Comparison of ENCODE assay signal across 21 cellular contexts in genomic region chr21:32574946-32575925, GRCh38. TPM values are rescaled to one million over a fixed set of nuclear protein-coding genes. Genes with fewer than 3 reads are reported as not detected.
DNase-seq lines count a peak whose midpoint lies in the region; ATAC-seq, FAIRE-seq and TF ChIP-seq lines count a peak whose summit lies in the region.
"Had no signal": no experiment of that assay in that cellular context is flagged by ENCODE, and none has a peak within 500 bp of the region (broad histone marks: within the 10 kb centered on the region; RNA-seq: fewer than 3 reads in every experiment).

No MANE protein-coding gene starts in this region.

- TF ChIP-seq EP300 in H1 (IDR thresholded peaks at IDR 0.05; ENCODE audit: borderline replicate concordance in 1 of 2, low read depth in 2 of 2, low read length in 2 of 2): no peak

- no peak overlapping the region for H2BK12ac ChIP-seq in H1 (ENCODE audit: low read depth, low read length)
- H2BK12ac ChIP-seq in neuronal stem cell (ENCODE audit: low read length): no peak overlapping the region

- H3K9ac ChIP-seq in H1 (replicated peaks in 1 of 4; ENCODE audit: extremely low read depth in 1 of 4, low read depth in 3 of 4, low read length in 3 of 4) (no peak overlapping the region), neuronal stem cell (ENCODE audit: low read depth, low read length, poor library complexity) (peak overlapping the region; percentile 13)

- no peak for TF ChIP-seq POLR2A in H1 (IDR thresholded peaks at IDR 0.05; ENCODE audit: control extremely low read depth in 1 of 2, low read depth in 2 of 2, low read length in 2 of 2)

- no peaks in the 10 kb centered on the region for H3K23me2 ChIP-seq in H1 (ENCODE audit: low read depth, low read length)

- no peak overlapping the region for H2BK20ac ChIP-seq in H1 (ENCODE audit: low read length)

- no peak overlapping the region for H3K4me3 ChIP-seq in H1 (ENCODE audit: extremely low read depth in 1 of 4, insufficient read depth in 2 of 4, low read depth in 3 of 4, low read length in 4 of 4)
- no peak overlapping the region for H3K4me3 ChIP-seq in neuronal stem cell (ENCODE audit: low read length in 2 of 2)
- H3K4me3 ChIP-seq in aorta (ENCODE audit: low read length in 2 of 2): no peak overlapping the region
- H3K4me3 ChIP-seq: HAP-1 had no signal

- TF ChIP-seq RAD21 in H1 (IDR thresholded peaks at IDR 0.05 in 1 of 2, conservative IDR thresholded peaks at IDR 0.05 in 1 of 2; ENCODE audit: low read depth in 2 of 2, low read length in 2 of 2): no peak

- H3K27me3 Mint-ChIP-seq in activated naive CD8-positive, alpha-beta T cell treated with anti-CD3 and anti-CD28 coated beads, Interleukin-2, amount 50 U/mL, for 24 hours: no peaks in the 10 kb centered on the region
- H3K27me3 Mint-ChIP-seq in activated naive CD8-positive, alpha-beta T cell treated with anti-CD3 and anti-CD28 coated beads for 36 hours: no peaks in the 10 kb centered on the region

- H4K91ac ChIP-seq in H1 (replicated peaks; ENCODE audit: insufficient read length, low read length) (no peak overlapping the region), neuronal stem cell (ENCODE audit: low read depth, low read length, poor library complexity) (no peak overlapping the region)

- no peaks in the 10 kb centered on the region for H3K9me3 ChIP-seq in H1 (ENCODE audit: insufficient read depth in 2 of 2, low read depth in 1 of 2, low read length in 1 of 2)
- H3K9me3 ChIP-seq in neuronal stem cell (replicated peaks in 1 of 2; ENCODE audit: control insufficient read depth in 2 of 2, insufficient read depth in 1 of 2, low read depth in 1 of 2, low read length in 2 of 2): no peaks in the 10 kb centered on the region
- H3K9me3 ChIP-seq in aorta (ENCODE audit: control insufficient read depth, low read length): no peaks in the 10 kb centered on the region
- H3K9me3 ChIP-seq: HAP-1 had no signal

- H2AK5ac ChIP-seq in H1 (ENCODE audit: low read depth, low read length): no peak overlapping the region
- H2AK5ac ChIP-seq in neuronal stem cell (ENCODE audit: low read depth, low read length): no peak overlapping the region

- 0 out of 2 replicates have a peak overlapping the region, but pooled peaks have one; percentile 12 for H3K18ac ChIP-seq in H1 (ENCODE audit: extremely low read depth, low read length)
- peak overlapping the region; percentile 16 for H3K18ac ChIP-seq in neuronal stem cell (ENCODE audit: low read length)

- no peak overlapping the region for H3K14ac ChIP-seq in H1 (ENCODE audit: insufficient read length)
- peak overlapping the region; percentile 48 for H3K14ac ChIP-seq in neuronal stem cell (ENCODE audit: low read length)

- H3K23ac ChIP-seq in H1 (ENCODE audit: insufficient read length): no peak overlapping the region
- H3K23ac ChIP-seq in neuronal stem cell (ENCODE audit: low read depth, low read length, poor library complexity): peak overlapping the region; percentile 28

- FAIRE-seq in H1 (lab: Jason Lieb, UNC): no peak
- FAIRE-seq: D721Med, G401.6, GM12891 had no signal

- H2BK120ac ChIP-seq in H1 (replicated peaks; ENCODE audit: low read depth, low read length) (no peak overlapping the region), neuronal stem cell (ENCODE audit: low read depth, low read length) (no peak overlapping the region)

- H3K27ac ChIP-seq in H1 (ENCODE audit: low read depth, low read length): no peak overlapping the region
- H3K27ac ChIP-seq in neuronal stem cell (replicated peaks; ENCODE audit: low read length): no peak overlapping the region
- no peak overlapping the region for H3K27ac ChIP-seq in aorta (ENCODE audit: low read depth in 1 of 2, low read length in 2 of 2)
- H3K27ac ChIP-seq: 22Rv1 had no signal

- POLR2A ChIA-PET in H1 (lab: Charles Lee; ENCODE audit: partially characterized antibody): no interaction called here

- H3K4me2 ChIP-seq in H1 (ENCODE audit: insufficient read depth in 1 of 2, low read depth in 2 of 2, low read length in 2 of 2): no peak overlapping the region
- H3K4me2 ChIP-seq in neuronal stem cell (ENCODE audit: insufficient read depth, low read length, poor library complexity, severe bottlenecking): no peak overlapping the region

- peaks cover 5% of the 10 kb centered on the region for H3K4me1 Mint-ChIP-seq in activated naive CD8-positive, alpha-beta T cell treated with anti-CD3 and anti-CD28 coated beads, Interleukin-2, amount 50 U/mL, for 24 hours
- H3K4me1 Mint-ChIP-seq in activated naive CD8-positive, alpha-beta T cell treated with anti-CD3 and anti-CD28 coated beads for 36 hours: peaks cover 7% of the 10 kb centered on the region

- no peaks in the 10 kb centered on the region for H3K79me2 ChIP-seq in H1 (ENCODE audit: control insufficient read depth in 1 of 2, insufficient read depth in 2 of 2, low read length in 2 of 2)

- H3K4me3 Mint-ChIP-seq in activated naive CD8-positive, alpha-beta T cell treated with anti-CD3 and anti-CD28 coated beads, Interleukin-2, amount 50 U/mL, for 24 hours: no peak overlapping the region
- no peak overlapping the region for H3K4me3 Mint-ChIP-seq in activated naive CD8-positive, alpha-beta T cell treated with anti-CD3 and anti-CD28 coated beads for 36 hours
- H3K4me3 Mint-ChIP-seq: CD14-positive monocyte; CD8-positive, alpha-beta T cell had no signal

- 89% methylated on average over 26 of the region's 26 CpGs; no CpG with 5 or more reads in 1 of the 2 experiments for WGBS in H1 (ENCODE audit: extremely low coverage in 1 of 2, insufficient coverage in 1 of 2, insufficient read length in 1 of 2, insufficient replicate concordance in 2 of 2, low coverage in 1 of 2, low lambda C conversion rate in 2 of 2, missing lambda C conversion rate in 1 of 2), 2 experiments
- no CpG with 5 or more reads among the region's 26 CpGs for WGBS in neuronal stem cell (ENCODE audit: extremely low coverage in 2 of 2, insufficient read length in 2 of 2, insufficient replicate concordance in 1 of 2), 2 donors
- WGBS in aorta, 2 donors: 88 to 90% methylated on average over 26 of the region's 26 CpGs

- H4K5ac ChIP-seq in H1 (ENCODE audit: insufficient read length, low read depth, low read length): no peak overlapping the region

- no peak overlapping the region for H3K4ac ChIP-seq in H1 (replicated peaks; ENCODE audit: insufficient read length, low read depth, low read length)
- no peak overlapping the region for H3K4ac ChIP-seq in neuronal stem cell (ENCODE audit: low read length)

- no peak overlapping the region for H3K27ac Mint-ChIP-seq in activated naive CD8-positive, alpha-beta T cell treated with anti-CD3 and anti-CD28 coated beads, Interleukin-2, amount 50 U/mL, for 24 hours
- no peak overlapping the region for H3K27ac Mint-ChIP-seq in activated naive CD8-positive, alpha-beta T cell treated with anti-CD3 and anti-CD28 coated beads for 36 hours
- H3K27ac Mint-ChIP-seq: CD14-positive monocyte; CD8-positive, alpha-beta T cell had no signal

- no peaks in the 10 kb centered on the region for H3K79me1 ChIP-seq in H1 (ENCODE audit: low read depth, low read length)
- H3K79me1 ChIP-seq in neuronal stem cell (ENCODE audit: low read depth, low read length): no peaks in the 10 kb centered on the region

- H3K9me3 Mint-ChIP-seq in activated naive CD8-positive, alpha-beta T cell treated with anti-CD3 and anti-CD28 coated beads, Interleukin-2, amount 50 U/mL, for 24 hours: no peaks in the 10 kb centered on the region
- no peaks in the 10 kb centered on the region for H3K9me3 Mint-ChIP-seq in activated naive CD8-positive, alpha-beta T cell treated with anti-CD3 and anti-CD28 coated beads for 36 hours
- H3K9me3 Mint-ChIP-seq: CD8-positive, alpha-beta T cell had no signal

- H2AFZ ChIP-seq in H1 (ENCODE audit: low read length) (no peak overlapping the region), neuronal stem cell (ENCODE audit: low read length) (no peak overlapping the region)

- H2BK5ac ChIP-seq in H1 (ENCODE audit: low read depth, low read length) (no peak overlapping the region), neuronal stem cell (ENCODE audit: low read length) (no peak overlapping the region)

- no peak for TF ChIP-seq CTCF in H1 (IDR thresholded peaks at IDR 0.05; ENCODE audit: control extremely low read depth in 1 of 3, insufficient read depth in 1 of 3, low read depth in 1 of 3, low read length in 3 of 3)

- peak; percentile 9 for ATAC-seq in activated naive CD8-positive, alpha-beta T cell treated with anti-CD3 and anti-CD28 coated beads, Interleukin-2, amount 50 U/mL, for 24 hours
- ATAC-seq in aorta (ENCODE audit: low FRiP score) (peak; percentile 16), GM21717 (IDR thresholded peaks at IDR 0.05; ENCODE audit: unreplicated experiment) (no peak)
- ATAC-seq: CD8-positive, alpha-beta T cell had no signal

- CTCF ChIA-PET in H1 (lab: Charles Lee; ENCODE audit: partially characterized antibody): interaction anchor here (0.6 to 10.0 kb wide), 11 partner anchors 12 to 191 kb away, joined by 3 to 112 read pairs (median 15); no protein-coding TSS in a partner anchor

- DNase-seq in activated naive CD8-positive, alpha-beta T cell treated with anti-CD3 and anti-CD28 coated beads, Interleukin-2, amount 50 U/mL, for 24 hours: no peak
- no peak for DNase-seq in activated naive CD8-positive, alpha-beta T cell treated with anti-CD3 and anti-CD28 coated beads for 36 hours
- DNase-seq in H1 (ENCODE audit: low read depth in 1 of 2, low spot score in 2 of 2) (no peak), neuronal stem cell (ENCODE audit: low spot score) (no peak), aorta (no peak), T-helper 2 cell (no peak), NCI-H2081 (lab: John Stamatoyannopoulos, UW) (no peak)
- DNase-seq: CD8-positive, alpha-beta T cell; COR-L47; DMS153; DMS79 treated with DMSO at 0.1 percent for 48 hours; EL; GOT3 had no signal

- no peaks in the 10 kb centered on the region for H3K36me3 Mint-ChIP-seq in activated naive CD8-positive, alpha-beta T cell treated with anti-CD3 and anti-CD28 coated beads, Interleukin-2, amount 50 U/mL, for 24 hours (ENCODE audit: low read depth)
- H3K36me3 Mint-ChIP-seq in activated naive CD8-positive, alpha-beta T cell treated with anti-CD3 and anti-CD28 coated beads for 36 hours: no peaks in the 10 kb centered on the region
- H3K36me3 Mint-ChIP-seq: CD14-positive monocyte; CD8-positive, alpha-beta T cell had no signal

- no peaks in the 10 kb centered on the region for H3K27me3 ChIP-seq in H1 (replicated peaks in 1 of 4; ENCODE audit: control insufficient read depth in 3 of 4, extremely low read depth in 1 of 4, insufficient read depth in 3 of 4, low read length in 3 of 4)
- peaks cover 0 to 12% (median 0%) of the 10 kb centered on the region in 3 experiments for H3K27me3 ChIP-seq in neuronal stem cell (ENCODE audit: control insufficient read depth in 3 of 3, insufficient read depth in 3 of 3, low read depth in 1 of 3, low read length in 3 of 3)
- no peaks in the 10 kb centered on the region for H3K27me3 ChIP-seq in aorta (ENCODE audit: control insufficient read depth in 1 of 2, insufficient read depth in 2 of 2, low read length in 1 of 2)

- H3K56ac ChIP-seq in H1 (replicated peaks; ENCODE audit: insufficient read length, low read depth, low read length): no peak overlapping the region

- H2BK15ac ChIP-seq in H1 (ENCODE audit: low read length) (no peak overlapping the region), neuronal stem cell (ENCODE audit: low read length) (no peak overlapping the region)

- H3K4me1 ChIP-seq in H1 (replicated peaks in 1 of 4; ENCODE audit: control insufficient read depth in 3 of 4, insufficient read depth in 4 of 4, low read length in 3 of 4) (peaks cover 0 to 4% (median 0%) of the 10 kb centered on the region in 4 experiments; a peak in 1 of 7 replicates), neuronal stem cell (ENCODE audit: control insufficient read depth in 2 of 2, insufficient read depth in 1 of 2, low read depth in 1 of 2, low read length in 2 of 2) (no peaks in the 10 kb centered on the region), aorta (ENCODE audit: control insufficient read depth in 1 of 2, insufficient read depth in 2 of 2, low read length in 2 of 2) (no peaks in the 10 kb centered on the region)
- H3K4me1 ChIP-seq: HAP-1 had no signal

- intact Hi-C loops in aorta (cut with DNase I): no loop called here

- H4K20me1 ChIP-seq in H1 (replicated peaks in 1 of 2; ENCODE audit: control insufficient read depth in 1 of 2, insufficient read depth in 2 of 2, low read length in 2 of 2): no peaks in the 10 kb centered on the region

- no peak overlapping the region for H4K8ac ChIP-seq in H1 (ENCODE audit: extremely low read depth, insufficient read depth, low read length)
- H4K8ac ChIP-seq in neuronal stem cell (ENCODE audit: low read depth, low read length): no peak overlapping the region

- no peaks in the 10 kb centered on the region for H3K36me3 ChIP-seq in H1 (ENCODE audit: control insufficient read depth in 2 of 4, insufficient read depth in 4 of 4, low read length in 3 of 4)
- no peaks in the 10 kb centered on the region for H3K36me3 ChIP-seq in neuronal stem cell (replicated peaks in 1 of 2; ENCODE audit: control insufficient read depth in 2 of 2, insufficient read depth in 2 of 2, low read length in 2 of 2)
- no peaks in the 10 kb centered on the region for H3K36me3 ChIP-seq in aorta (ENCODE audit: control insufficient read depth in 1 of 2, insufficient read depth in 2 of 2, low read length in 1 of 2)
- H3K36me3 ChIP-seq: HAP-1 had no signal

RNA-seq across cellular contexts. Expression of gene TCP10L, which starts 10.1 kb away (rescaled TPM):
- total RNA-seq in activated naive CD8-positive, alpha-beta T cell treated with anti-CD3 and anti-CD28 coated beads for 36 hours: under 1 TPM; 0.48 to 0.52 TPM
- 0.71 and 0.99 TPM in 2 replicates for total RNA-seq in H1 (2021; fragmentation: NEBNext Ultra II Directional; extraction: Animal tissue kit (Norgen Biotek cat#: 25700))
- polyA plus RNA-seq in H1 (2011; rRNA removed): 0.45 and 0.74 TPM in 2 replicates
- polyA plus RNA-seq in H1 (2011; cell fraction: cytosol; rRNA removed): 0.43 TPM
- 0.76 TPM for polyA plus RNA-seq in H1 (2011; cell fraction: nucleus; rRNA removed)
- polyA plus RNA-seq in H1 (2012, experiment 1 of 2): 0.30 to 0.83 TPM (median 0.53 TPM) in 4 replicates
- polyA plus RNA-seq in H1 (2012, experiment 2 of 2): 0.34 TPM
- polyA plus RNA-seq in H1 (2013, experiment 1 of 2): 0.22 TPM
- polyA plus RNA-seq in H1 (2013, experiment 2 of 2): 0.44 TPM
- 0.61 and 0.69 TPM in 2 replicates for polyA minus RNA-seq in H1 (2011; rRNA and poly(A)+ RNA removed)
- polyA minus RNA-seq in H1 (2011; cell fraction: cytosol; rRNA and poly(A)+ RNA removed): not detected
- polyA minus RNA-seq in H1 (2011; cell fraction: nucleus; rRNA and poly(A)+ RNA removed): 0.50 TPM
- 2.7 TPM for polyA plus RNA-seq in neuronal stem cell (2013, experiment 1 of 2)
- polyA plus RNA-seq in neuronal stem cell (2013, experiment 2 of 2): 2.6 TPM
- total RNA-seq in aorta: 1 to 10 TPM; 1.4 to 1.5 TPM
- 1 to 10 TPM in 1 of 2 donors, not detected in 1; 2.3 TPM for polyA plus RNA-seq in aorta
- total RNA-seq: CD8-positive, alpha-beta T cell had no signal
- polyA plus RNA-seq: BJ had no signal

RNA-seq across cellular contexts. Expression of gene CFAP298, which starts 36.9 kb away (rescaled TPM):
- 10 to 100 TPM; 47.2 to 48.5 TPM for total RNA-seq in activated naive CD8-positive, alpha-beta T cell treated with anti-CD3 and anti-CD28 coated beads for 36 hours
- total RNA-seq in H1 (2021; fragmentation: NEBNext Ultra II Directional; extraction: Animal tissue kit (Norgen Biotek cat#: 25700)): 68.1 and 69.6 TPM in 2 replicates
- polyA plus RNA-seq in H1 (2011; rRNA removed) (43.0 and 47.8 TPM in 2 replicates), aorta (10 to 100 TPM; 23.2 to 31.4 TPM)
- 70.3 TPM for polyA plus RNA-seq in H1 (2011; cell fraction: cytosol; rRNA removed)
- 32.8 TPM for polyA plus RNA-seq in H1 (2011; cell fraction: nucleus; rRNA removed)
- polyA plus RNA-seq in H1 (2012, experiment 1 of 2): 77.4 to 91.3 TPM (median 77.8 TPM) in 4 replicates
- polyA plus RNA-seq in H1 (2012, experiment 2 of 2): 20.5 TPM
- 95.7 TPM for polyA plus RNA-seq in H1 (2013, experiment 1 of 2)
- polyA plus RNA-seq in H1 (2013, experiment 2 of 2): 94.4 TPM
- polyA minus RNA-seq in H1 (2011; rRNA and poly(A)+ RNA removed): 7.4 and 9.2 TPM in 2 replicates
- polyA minus RNA-seq in H1 (2011; cell fraction: cytosol; rRNA and poly(A)+ RNA removed): 27.7 TPM
- 17.3 TPM for polyA minus RNA-seq in H1 (2011; cell fraction: nucleus; rRNA and poly(A)+ RNA removed)
- 70.4 TPM for polyA plus RNA-seq in neuronal stem cell (2013, experiment 1 of 2)
- polyA plus RNA-seq in neuronal stem cell (2013, experiment 2 of 2): 72.3 TPM
- 10 to 100 TPM; 20.4 to 26.9 TPM for total RNA-seq in aorta
